15 cellular contexts compared by ENCODE assay signal in genomic region chr15:26892119-26892518, GRCh38. TPM values are rescaled to one million over a fixed set of nuclear protein-coding genes. Genes with fewer than 3 reads are reported as not detected.
DNase-seq lines count a peak whose midpoint lies in the region; ATAC-seq and TF ChIP-seq lines count a peak whose summit lies in the region.
"Had no signal": no experiment of that assay in that cellular context is flagged by ENCODE, and none has a peak within 500 bp of the region (broad histone marks: within the 10 kb centered on the region; RNA-seq: fewer than 3 reads in every experiment).

No MANE protein-coding gene starts in this region.

- no peak overlapping the region for H3K23ac ChIP-seq in H9 (ENCODE audit: insufficient read length, low read depth, low read length)

- no peak overlapping the region for H3T11ph ChIP-seq in H9 (ENCODE audit: low read length)

- no peak overlapping the region for H2BK15ac ChIP-seq in H9 (ENCODE audit: low read depth, low read length)

- H3K27ac ChIP-seq in brain microvascular endothelial cell (no peak overlapping the region), right cardiac atrium (ENCODE audit: low read length) (no peak overlapping the region), stomach (no peak overlapping the region), H9 (ENCODE audit: insufficient read length, low read depth, low read length) (no peak overlapping the region)
- H3K27ac ChIP-seq: WERI-Rb-1 had no signal

- H2BK120ac ChIP-seq in H9 (ENCODE audit: low read depth, low read length, poor library complexity, severe bottlenecking), result no peak overlapping the region

- H4K5ac ChIP-seq in H9 (ENCODE audit: insufficient read length, low read depth, low read length), result no peak overlapping the region

- no peak overlapping the region for H3K56ac ChIP-seq in H9 (ENCODE audit: insufficient read length, low read depth, low read length)

- no peaks in the 10 kb centered on the region for H3K23me2 ChIP-seq in H9 (ENCODE audit: insufficient read length, low read depth, low read length, poor library complexity, severe bottlenecking)

- H3K4me3 ChIP-seq in brain microvascular endothelial cell (ENCODE audit: low read depth, low read length) (peak overlapping the region; percentile 48), right cardiac atrium (ENCODE audit: low read length) (peak overlapping the region; percentile 0), stomach (peak overlapping the region in 3 of 4 donors; percentile 35 to 38 (median 38))

- H4K91ac ChIP-seq in H9 (ENCODE audit: insufficient read length, low read depth, low read length), result no peak overlapping the region

- 21% methylated on average over 28 of the region's 28 CpGs for WGBS in right cardiac atrium
- WGBS in stomach, 5 donors, result 7 to 29% (median 16%) methylated on average over 27 to 28 of the region's 28 CpGs
- no CpG with 5 or more reads among the region's 28 CpGs for WGBS in H9 (ENCODE audit: extremely low coverage, insufficient read length, low lambda C conversion rate)

- in situ Hi-C loops in brain microvascular endothelial cell (cut with HindIII; ENCODE audit: low pct_ligation_motif_present, low sequenced_read_pairs), result no loop called here

- no peak for TF ChIP-seq POLR2A in stomach (IDR thresholded peaks at IDR 0.05)

- H3K36me3 ChIP-seq in brain microvascular endothelial cell (replicated peaks) (no peaks in the 10 kb centered on the region), stomach (no peaks in the 10 kb centered on the region)
- H3K36me3 ChIP-seq: WERI-Rb-1 had no signal

- intact Hi-C loops in right cardiac atrium (cut with DNase I) (loop anchor here in 2 of 4 donors (5.0 kb wide), 1 partner anchor 465 kb away; no protein-coding TSS in a partner anchor), stomach (cut with DNase I; ENCODE audit: low total_unique reads) (no loop called here)

- no peak overlapping the region for H3K14ac ChIP-seq in H9 (ENCODE audit: insufficient read depth, low read length)

- H2BK5ac ChIP-seq in H9 (ENCODE audit: insufficient read length, low read length), result no peak overlapping the region

- no peaks in the 10 kb centered on the region for H3K79me2 ChIP-seq in H9 (ENCODE audit: insufficient read depth, low read length)

- H2AK5ac ChIP-seq in H9 (ENCODE audit: insufficient read length, low read length), result no peak overlapping the region

- H3K4me2 ChIP-seq in H9 (ENCODE audit: insufficient read depth, insufficient read length, low read length), result no peak overlapping the region

- H3K4me1 ChIP-seq in right cardiac atrium (ENCODE audit: control insufficient read depth, insufficient read depth, low read length) (no peaks in the 10 kb centered on the region), stomach (peaks cover 0 to 32% (median 22%) of the 10 kb centered on the region in 4 donors), H9 (ENCODE audit: insufficient read depth, low read length) (no peaks in the 10 kb centered on the region)

- no peak overlapping the region for H3K18ac ChIP-seq in H9 (ENCODE audit: insufficient read length, low read depth, low read length)

- H3K27ac Mint-ChIP-seq in activated naive CD8-positive, alpha-beta T cell treated with anti-CD3 and anti-CD28 coated beads, Interleukin-2, amount 10 ng/mL, durations not matched to agents 7 days and 5 days, result no peak overlapping the region
- no peak overlapping the region for H3K27ac Mint-ChIP-seq in activated naive CD8-positive, alpha-beta T cell treated with anti-CD3 and anti-CD28 coated beads for 36 hours
- H3K27ac Mint-ChIP-seq in mesothelial cell of epicardium (no peak overlapping the region), H9 (no peak overlapping the region)

- H4K8ac ChIP-seq in H9 (replicated peaks; ENCODE audit: insufficient read length, low read depth, low read length), result no peak overlapping the region

- no peak for DNase-seq in activated naive CD8-positive, alpha-beta T cell treated with anti-CD3 and anti-CD28 coated beads, Interleukin-2, amount 10 ng/mL, durations not matched to agents 7 days and 5 days
- no peak for DNase-seq in activated naive CD8-positive, alpha-beta T cell treated with anti-CD3 and anti-CD28 coated beads for 36 hours
- DNase-seq in brain microvascular endothelial cell (no peak), right cardiac atrium (no peak), stomach (no peak), mesothelial cell of epicardium (ENCODE audit: low spot score in 2 of 2, unreplicated experiment in 2 of 2) (no peak), H9 (no peak)
- DNase-seq: NCI-H1436 treated with DMSO at 0.1 percent for 48 hours, SIG-M5 had no signal

- peak overlapping the region; percentile 8 for H3K4me3 Mint-ChIP-seq in activated naive CD8-positive, alpha-beta T cell treated with anti-CD3 and anti-CD28 coated beads, Interleukin-2, amount 10 ng/mL, durations not matched to agents 7 days and 5 days
- H3K4me3 Mint-ChIP-seq in activated naive CD8-positive, alpha-beta T cell treated with anti-CD3 and anti-CD28 coated beads for 36 hours, result no peak overlapping the region
- H3K4me3 Mint-ChIP-seq in mesothelial cell of epicardium (no peak overlapping the region), H9 (no peak overlapping the region)

- no peak overlapping the region for H3K9ac ChIP-seq in H9 (ENCODE audit: extremely low read depth, insufficient read length, low read length)

- ATAC-seq in activated naive CD8-positive, alpha-beta T cell treated with anti-CD3 and anti-CD28 coated beads, Interleukin-2, amount 10 ng/mL, durations not matched to agents 7 days and 5 days (ENCODE audit: low read depth), result no peak
- ATAC-seq in right cardiac atrium (peak in 1 of 2 donors; percentile 39), HG02759 (IDR thresholded peaks at IDR 0.05; ENCODE audit: unreplicated experiment) (no peak)

- no peaks in the 10 kb centered on the region for H3K36me3 Mint-ChIP-seq in activated naive CD8-positive, alpha-beta T cell treated with anti-CD3 and anti-CD28 coated beads, Interleukin-2, amount 10 ng/mL, durations not matched to agents 7 days and 5 days
- no peaks in the 10 kb centered on the region for H3K36me3 Mint-ChIP-seq in activated naive CD8-positive, alpha-beta T cell treated with anti-CD3 and anti-CD28 coated beads for 36 hours
- no peaks in the 10 kb centered on the region for H3K36me3 Mint-ChIP-seq in mesothelial cell of epicardium
- H3K36me3 Mint-ChIP-seq in H9 (ENCODE audit: insufficient read depth in 1 of 3, low read depth in 3 of 3), result no peaks in the 10 kb centered on the region; a peak in 2 of 7 replicates

- H3K4me1 Mint-ChIP-seq in activated naive CD8-positive, alpha-beta T cell treated with anti-CD3 and anti-CD28 coated beads, Interleukin-2, amount 10 ng/mL, durations not matched to agents 7 days and 5 days, result no peaks in the 10 kb centered on the region
- H3K4me1 Mint-ChIP-seq in activated naive CD8-positive, alpha-beta T cell treated with anti-CD3 and anti-CD28 coated beads for 36 hours, result no peaks in the 10 kb centered on the region
- H3K4me1 Mint-ChIP-seq in mesothelial cell of epicardium (no peaks in the 10 kb centered on the region), H9 (peaks cover 4 to 6% of the 10 kb centered on the region in 2 experiments)

- POLR2A ChIA-PET in activated naive CD8-positive, alpha-beta T cell treated with anti-CD3 and anti-CD28 coated beads, Interleukin-2, amount 10 ng/mL, durations not matched to agents 7 days and 5 days (lab: Charles Lee), result no interaction called here

- H3K9me3 ChIP-seq in right cardiac atrium (ENCODE audit: control insufficient read depth, low read length) (no peaks in the 10 kb centered on the region), stomach (no peaks in the 10 kb centered on the region), H9 (ENCODE audit: control insufficient read depth, low read depth, low read length) (no peaks in the 10 kb centered on the region)

- no peak overlapping the region for H2BK12ac ChIP-seq in H9 (ENCODE audit: insufficient read length, low read depth, low read length)

- H3K27me3 Mint-ChIP-seq in activated naive CD8-positive, alpha-beta T cell treated with anti-CD3 and anti-CD28 coated beads, Interleukin-2, amount 10 ng/mL, durations not matched to agents 7 days and 5 days, result peaks cover 2% of the 10 kb centered on the region
- peaks cover 16% of the 10 kb centered on the region for H3K27me3 Mint-ChIP-seq in activated naive CD8-positive, alpha-beta T cell treated with anti-CD3 and anti-CD28 coated beads for 36 hours
- H3K27me3 Mint-ChIP-seq in mesothelial cell of epicardium (ENCODE audit: low read depth) (peaks cover 13% of the 10 kb centered on the region), H9 (ENCODE audit: low read depth) (peaks cover 2% of the 10 kb centered on the region)

- TF ChIP-seq CTCF in brain microvascular endothelial cell (IDR thresholded peaks at IDR 0.05; ENCODE audit: low read depth, low read length, missing control alignments), result no peak
- no peak for TF ChIP-seq CTCF in stomach (IDR thresholded peaks at IDR 0.05)
- no peak for TF ChIP-seq CTCF in mesothelial cell of epicardium (IDR thresholded peaks at IDR 0.05; ENCODE audit: unreplicated experiment)
- no peak for TF ChIP-seq CTCF in H9 (conservative IDR thresholded peaks at IDR 0.05)

- H3K27me3 ChIP-seq in brain microvascular endothelial cell (replicated peaks) (no peaks in the 10 kb centered on the region), right cardiac atrium (ENCODE audit: control insufficient read depth, insufficient read depth) (no peaks in the 10 kb centered on the region), stomach (peaks cover 0 to 34% (median 14%) of the 10 kb centered on the region in 3 donors), H9 (ENCODE audit: insufficient read depth, low read length) (no peaks in the 10 kb centered on the region)

- no peaks in the 10 kb centered on the region for H4K20me1 ChIP-seq in H9 (ENCODE audit: control insufficient read depth, insufficient read depth, insufficient read length)

- no peak overlapping the region for H3K4ac ChIP-seq in H9 (ENCODE audit: low read depth, low read length)

- TF ChIP-seq EP300 in stomach (IDR thresholded peaks at IDR 0.05), result no peak

- H3K9me3 Mint-ChIP-seq in activated naive CD8-positive, alpha-beta T cell treated with anti-CD3 and anti-CD28 coated beads, Interleukin-2, amount 10 ng/mL, durations not matched to agents 7 days and 5 days, result peaks cover 8% of the 10 kb centered on the region
- H3K9me3 Mint-ChIP-seq in activated naive CD8-positive, alpha-beta T cell treated with anti-CD3 and anti-CD28 coated beads for 36 hours, result peaks cover 2% of the 10 kb centered on the region
- no peaks in the 10 kb centered on the region for H3K9me3 Mint-ChIP-seq in mesothelial cell of epicardium
- peaks cover 0 to 1% of the 10 kb centered on the region in 2 experiments; a peak in 1 of 5 replicates for H3K9me3 Mint-ChIP-seq in H9

- no peak overlapping the region for H2AFZ ChIP-seq in H9 (ENCODE audit: low read length)

- no peak overlapping the region for H2BK20ac ChIP-seq in H9 (ENCODE audit: low read depth, low read length, poor library complexity, severe bottlenecking)

- no peaks in the 10 kb centered on the region for H3K79me1 ChIP-seq in H9 (ENCODE audit: insufficient read depth, low read depth, low read length, poor library complexity, severe bottlenecking)

RNA-seq across cellular contexts. Expression of gene GABRA5, which starts 25.3 kb away (rescaled TPM):
- not detected for total RNA-seq in activated naive CD8-positive, alpha-beta T cell treated with anti-CD3 and anti-CD28 coated beads, Interleukin-2, amount 10 ng/mL, durations not matched to agents 7 days and 5 days
- total RNA-seq in activated naive CD8-positive, alpha-beta T cell treated with anti-CD3 and anti-CD28 coated beads for 36 hours, result not detected
- 1 to 10 TPM in 3 of 4 donors, under 1 TPM in 1; 0.74 to 2.3 (median 1.6) TPM for total RNA-seq in right cardiac atrium
- polyA plus RNA-seq in right cardiac atrium, result 0.27 TPM
- total RNA-seq in stomach, result 1 to 10 TPM in 1 of 5 donors, not detected in 4; 2.2 TPM
- under 1 TPM in 1 of 3 donors, not detected in 2; 0.75 TPM for polyA plus RNA-seq in stomach
- 0.11 to 0.49 TPM (median 0.45 TPM) in 3 replicates for total RNA-seq in mesothelial cell of epicardium
- total RNA-seq in H9 (2021), result 3.3 and 4.9 TPM in 2 replicates
- total RNA-seq: A172, liver, OCI-LY7, renal cortical epithelial cell had no signal
- polyA plus RNA-seq: liver had no signal
